ENCODE assay signal across 16 cellular contexts in the genomic region with DNA sequence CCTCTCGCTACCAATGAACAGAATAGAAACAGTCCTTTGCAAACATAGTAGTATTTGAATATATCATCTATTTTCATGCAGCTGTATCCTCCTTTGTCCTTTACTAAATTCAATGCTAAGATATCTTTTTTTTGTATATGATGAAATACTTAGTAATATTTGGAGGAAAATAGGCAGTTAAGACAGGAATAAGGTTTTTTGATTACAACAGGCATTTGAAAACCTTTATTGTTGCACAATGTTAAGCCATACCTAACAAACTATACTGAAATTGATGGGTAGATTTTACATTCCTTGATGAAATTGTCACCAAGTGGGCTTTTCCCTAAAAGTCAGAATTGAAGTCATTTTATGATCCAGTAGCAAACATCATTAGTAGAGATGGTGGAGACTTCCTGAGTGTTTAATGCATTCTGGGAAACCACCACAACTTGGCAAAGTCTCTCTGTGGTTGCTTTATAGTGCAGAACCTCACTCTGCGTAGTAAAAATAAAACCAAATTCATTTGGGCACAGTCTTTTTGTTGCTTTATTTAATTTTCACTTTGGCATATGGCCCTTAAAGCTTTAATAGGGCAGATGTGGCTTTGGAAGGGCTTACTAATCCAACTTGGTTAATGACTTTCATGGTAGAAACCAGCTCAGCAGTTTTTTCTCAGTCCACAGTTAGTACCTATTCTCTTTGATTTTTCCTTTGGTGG.
DNase-seq lines count a peak whose midpoint lies in the region; ATAC-seq, FAIRE-seq and TF ChIP-seq lines count a peak whose summit lies in the region.
"Had no signal": no experiment of that assay in that cellular context is flagged by ENCODE, and none has a peak within 500 bp of the region (broad histone marks: within the 10 kb centered on the region; RNA-seq: fewer than 3 reads in every experiment).

No MANE protein-coding gene starts in this region.

- POLR2A ChIA-PET in BJ (lab: Charles Lee) = no interaction called here
- POLR2A ChIA-PET in WTC11 (lab: Charles Lee) = no interaction called here

- TF ChIP-seq POLR2A in GM12891 (IDR thresholded peaks at IDR 0.05; ENCODE audit: low read depth, low read length) = no peak

- no peak for ATAC-seq in WTC11
- ATAC-seq: CD8-positive, alpha-beta T cell had no signal

- peaks cover 15% of the 10 kb centered on the region for H3K4me1 Mint-ChIP-seq in WTC11
- H3K4me1 Mint-ChIP-seq: memory B cell had no signal

- H3K4me3 ChIP-seq in BJ (ENCODE audit: low read depth, low read length) = no peak overlapping the region
- no peak overlapping the region for H3K4me3 ChIP-seq in fibroblast of the aortic adventitia (ENCODE audit: low read depth, low read length)
- H3K4me3 ChIP-seq: adrenal gland, SJSA1 had no signal

- H3K27me3 ChIP-seq in BJ (ENCODE audit: control insufficient read depth, insufficient read depth, low read length) = no peaks in the 10 kb centered on the region
- H3K27me3 ChIP-seq: adrenal gland, SJSA1 had no signal

- CTCF ChIA-PET in BJ (lab: Yijun Ruan, JAX) = interaction anchor here (1.1 kb wide), 1 partner anchor 9 kb away, joined by 3 read pairs; no protein-coding TSS in a partner anchor
- CTCF ChIA-PET in WTC11 (lab: Charles Lee) = no interaction called here

- H3K9me3 Mint-ChIP-seq in WTC11 = peaks cover 19% of the 10 kb centered on the region
- H3K9me3 Mint-ChIP-seq: memory B cell had no signal

- no peak overlapping the region for H3K27ac Mint-ChIP-seq in WTC11
- H3K27ac Mint-ChIP-seq: CD8-positive, alpha-beta T cell; memory B cell had no signal

- TF ChIP-seq CTCF in BJ (IDR thresholded peaks at IDR 0.05; ENCODE audit: insufficient read depth, low read depth, low read length) (no peak), fibroblast of the aortic adventitia (IDR thresholded peaks at IDR 0.05; ENCODE audit: insufficient read depth, low read length) (no peak), WTC11 (IDR thresholded peaks at IDR 0.05) (no peak)

- H3K36me3 Mint-ChIP-seq in WTC11 = peaks cover 11% of the 10 kb centered on the region
- H3K36me3 Mint-ChIP-seq: CD8-positive, alpha-beta T cell; memory B cell had no signal

- DNase-seq in BJ (ENCODE audit: low read depth) (peak; percentile 74), HT1080 (ENCODE audit: low read depth) (peak; percentile 49), RPMI7951 (ENCODE audit: low read depth) (peak; percentile 17), fibroblast of the aortic adventitia (ENCODE audit: low read depth) (peak; percentile 47), WTC11 (ENCODE audit: low spot score) (no peak), SW480 (ENCODE audit: low spot score) (no peak), GM12891 (ENCODE audit: insufficient read length, low spot score) (no peak), NK-92 (lab: John Stamatoyannopoulos, UW; ENCODE audit: unreplicated experiment) (no peak)
- DNase-seq: adrenal gland; CD8-positive, alpha-beta T cell; dermis blood vessel endothelial cell; foreskin melanocyte; NCI-H146; NK-92 treated with Interleukin-12 subunit alpha and Interleukin-12 subunit beta, amount 100 ng/mL, for 24 hours had no signal

- FAIRE-seq in GM12891 (lab: Jason Lieb, UNC) = no peak

- H3K36me3 ChIP-seq in BJ (ENCODE audit: control insufficient read depth, insufficient read depth, low read length) = no peaks in the 10 kb centered on the region
- H3K36me3 ChIP-seq: adrenal gland, SJSA1 had no signal

- H3K27me3 Mint-ChIP-seq in WTC11 (ENCODE audit: low read depth) = no peaks in the 10 kb centered on the region
- H3K27me3 Mint-ChIP-seq: memory B cell had no signal

- no peak overlapping the region for H3K4me3 Mint-ChIP-seq in WTC11
- H3K4me3 Mint-ChIP-seq: CD8-positive, alpha-beta T cell; memory B cell had no signal

TF ChIP-seq in WTC11, 78 proteins besides CTCF, POLR2A, EP300 and RAD21 (continues in another document):
- TF ChIP-seq PRRX2 (CRISPR knock-in tag; IDR thresholded peaks at IDR 0.05) (no peak), ATF1 (CRISPR knock-in tag; IDR thresholded peaks at IDR 0.05) (no peak), RORB (CRISPR knock-in tag; IDR thresholded peaks at IDR 0.05) (no peak), NR2C2 (CRISPR knock-in tag; IDR thresholded peaks at IDR 0.05) (no peak), ZNF232 (CRISPR knock-in tag; IDR thresholded peaks at IDR 0.05) (no peak), CBFB (CRISPR knock-in tag; IDR thresholded peaks at IDR 0.05; ENCODE audit: low read depth) (no peak)
- TF ChIP-seq, protein P1, sequence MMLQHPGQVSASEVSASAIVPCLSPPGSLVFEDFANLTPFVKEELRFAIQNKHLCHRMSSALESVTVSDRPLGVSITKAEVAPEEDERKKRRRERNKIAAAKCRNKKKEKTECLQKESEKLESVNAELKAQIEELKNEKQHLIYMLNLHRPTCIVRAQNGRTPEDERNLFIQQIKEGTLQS (CRISPR knock-in tag; conservative IDR thresholded peaks at IDR 0.05) = no peak
- TF ChIP-seq, protein P2, sequence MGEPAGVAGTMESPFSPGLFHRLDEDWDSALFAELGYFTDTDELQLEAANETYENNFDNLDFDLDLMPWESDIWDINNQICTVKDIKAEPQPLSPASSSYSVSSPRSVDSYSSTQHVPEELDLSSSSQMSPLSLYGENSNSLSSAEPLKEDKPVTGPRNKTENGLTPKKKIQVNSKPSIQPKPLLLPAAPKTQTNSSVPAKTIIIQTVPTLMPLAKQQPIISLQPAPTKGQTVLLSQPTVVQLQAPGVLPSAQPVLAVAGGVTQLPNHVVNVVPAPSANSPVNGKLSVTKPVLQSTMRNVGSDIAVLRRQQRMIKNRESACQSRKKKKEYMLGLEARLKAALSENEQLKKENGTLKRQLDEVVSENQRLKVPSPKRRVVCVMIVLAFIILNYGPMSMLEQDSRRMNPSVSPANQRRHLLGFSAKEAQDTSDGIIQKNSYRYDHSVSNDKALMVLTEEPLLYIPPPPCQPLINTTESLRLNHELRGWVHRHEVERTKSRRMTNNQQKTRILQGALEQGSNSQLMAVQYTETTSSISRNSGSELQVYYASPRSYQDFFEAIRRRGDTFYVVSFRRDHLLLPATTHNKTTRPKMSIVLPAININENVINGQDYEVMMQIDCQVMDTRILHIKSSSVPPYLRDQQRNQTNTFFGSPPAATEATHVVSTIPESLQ (CRISPR knock-in tag; IDR thresholded peaks at IDR 0.05) = no peak

TF ChIP-seq in GM12891, 5 proteins besides CTCF, POLR2A, EP300 and RAD21:
- TF ChIP-seq PAX5 (IDR thresholded peaks at IDR 0.05; ENCODE audit: insufficient read depth, low read length, severe bottlenecking) (no peak), SPI1 (IDR thresholded peaks at IDR 0.05; ENCODE audit: low read depth, low read length) (no peak), POLR2AphosphoS5 (IDR thresholded peaks at IDR 0.05; ENCODE audit: low read depth, low read length) (no peak), POU2F2 (IDR thresholded peaks at IDR 0.05; ENCODE audit: low read depth, low read length) (no peak), TAF1 (IDR thresholded peaks at IDR 0.05; ENCODE audit: low read depth, low read length) (no peak)

Comparison
In these comparisons a context has a peak if more than half of its experiments do, and no peak if none do; other contexts are left out.
1. DNase-seq: peak in BJ (single experiment), HT1080 (single experiment), RPMI7951 (single experiment) and fibroblast of the aortic adventitia (single experiment); none in WTC11 (single experiment), SW480 (single experiment), GM12891 (single experiment) and NK-92 (single experiment).